Comparison of ENCODE assay signal across 11 cellular contexts in genomic region chr22:26431151-26431995, GRCh38. TPM values are rescaled to one million over a fixed set of nuclear protein-coding genes. Genes with fewer than 3 reads are reported as not detected.
A peak's percentile ranks its signal among the peaks of the same experiment; 100 is the strongest.
DNase-seq lines count a peak whose midpoint lies in the region; ATAC-seq, FAIRE-seq and TF ChIP-seq lines count a peak whose summit lies in the region.
"Had no signal": no experiment of that assay in that cellular context is flagged by ENCODE, and none has a peak within 500 bp of the region (broad histone marks: within the 10 kb centered on the region; RNA-seq: fewer than 3 reads in every experiment).

No MANE protein-coding gene starts in this region.

- H3K4me3 ChIP-seq in GM06990 (replicated peaks; ENCODE audit: low read depth, low read length) (peak overlapping the region; percentile 84), GM12878 (peak overlapping the region; percentile 92), neural cell (ENCODE audit: low read length) (peak overlapping the region; percentile 66), heart right ventricle (no peak overlapping the region)
- H3K4me3 ChIP-seq: coronary artery, SJSA1 had no signal

- H2AFZ ChIP-seq in GM12878 (ENCODE audit: control insufficient read depth, low read depth, low read length) = peak overlapping the region; percentile 26; the same call in 1 of the 2 replicates
- H2AFZ ChIP-seq in neural cell (ENCODE audit: low read depth, low read length) = no peak overlapping the region

- TF ChIP-seq EP300 in GM12878 (IDR thresholded peaks at IDR 0.05; ENCODE audit: borderline replicate concordance in 1 of 2, control insufficient read depth in 1 of 2, low read depth in 2 of 2, low read length in 2 of 2) (no peak), neural cell (conservative IDR thresholded peaks at IDR 0.05; ENCODE audit: poor library complexity, severe bottlenecking) (no peak)

- H3K9ac ChIP-seq in GM12878 (ENCODE audit: control insufficient read depth, insufficient read depth, low read length) (peak overlapping the region; percentile 74; the same call in 1 of the 2 replicates), neural cell (ENCODE audit: low read length) (peak overlapping the region; percentile 79)

- H3K9me3 ChIP-seq in GM12878 (replicated peaks; ENCODE audit: control insufficient read depth, insufficient read depth, low read length) = no peaks in the 10 kb centered on the region
- no peaks in the 10 kb centered on the region for H3K9me3 ChIP-seq in neural cell (ENCODE audit: low read length)
- H3K9me3 ChIP-seq in heart right ventricle = no peaks in the 10 kb centered on the region
- H3K9me3 ChIP-seq: SJSA1 had no signal

- SMC1A ChIA-PET in GM12878 (lab: Charles Lee; ENCODE audit: uncharacterized antibody, unreplicated experiment) = interaction anchor here (0.6 to 2.6 kb wide), 16 partner anchors 10 to 242 kb away, joined by 3 to 16 read pairs (median 4); no protein-coding TSS in a partner anchor

- in situ Hi-C loops in GM12878 (cut with MboI) = no loop called here

- no peaks in the 10 kb centered on the region for H3K27me3 ChIP-seq in GM06990 (replicated peaks; ENCODE audit: control insufficient read depth, insufficient read depth, low read length)
- no peaks in the 10 kb centered on the region for H3K27me3 ChIP-seq in GM12878 (replicated peaks in 1 of 2; ENCODE audit: control insufficient read depth in 2 of 2, insufficient read depth in 2 of 2, low read length in 1 of 2)
- no peaks in the 10 kb centered on the region for H3K27me3 ChIP-seq in neural cell (ENCODE audit: insufficient read depth, low read depth, low read length)
- peaks cover 0 to 38% (median 17%) of the 10 kb centered on the region in 7 donors for H3K27me3 ChIP-seq in heart right ventricle

- 59% methylated on average over 13 of the region's 13 CpGs for WGBS in GM12878 (ENCODE audit: insufficient coverage, insufficient replicate concordance, low lambda C conversion rate, missing lambda C conversion rate)
- 93 to 94% methylated on average over 13 of the region's 13 CpGs for WGBS in heart right ventricle, 2 donors

- TF ChIP-seq CTCF in GM06990 (IDR thresholded peaks at IDR 0.05; ENCODE audit: insufficient read depth, low read length, poor library complexity, severe bottlenecking) (no peak), GM12878 (IDR thresholded peaks at IDR 0.05 in 2 of 3, conservative IDR thresholded peaks at IDR 0.05 in 1 of 3; ENCODE audit: control insufficient read depth in 2 of 3, extremely low read depth in 1 of 3, insufficient read depth in 1 of 3, low read depth in 3 of 3, low read length in 3 of 3) (no peak), neural cell (IDR thresholded peaks at IDR 0.05; ENCODE audit: poor library complexity, severe bottlenecking) (no peak), heart right ventricle (IDR thresholded peaks at IDR 0.05) (no peak)

- RAD21 ChIA-PET in GM12878 (lab: Charles Lee; ENCODE audit: unreplicated experiment) = interaction anchor here (1.0 to 2.2 kb wide), 10 partner anchors 12 to 241 kb away, joined by 3 to 10 read pairs (median 5); partner anchors contain the start of gene TFIP11

- no peaks in the 10 kb centered on the region for H3K9me2 ChIP-seq in neural cell (ENCODE audit: insufficient read depth, low read length)

- intact Hi-C loops in GM12878 (cut with micrococcal nuclease; ENCODE audit: unreplicated experiment) (loop anchor here (5.0 kb wide), 1 partner anchor 51 kb away; the partner anchor contains the start of genes HPS4 and SRRD), heart right ventricle (cut with DNase I) (loop anchor here in 1 of 10 donors (1.0 kb wide), 1 partner anchor 16 kb away; no protein-coding TSS in a partner anchor)

- no peak for FAIRE-seq in GM12878 (lab: Jason Lieb, UNC)

- no peak for TF ChIP-seq POLR2A in GM12878 (IDR thresholded peaks at IDR 0.05; ENCODE audit: low read depth, low read length)

- H3K36me3 ChIP-seq in GM06990 (ENCODE audit: control insufficient read depth, insufficient read depth, low read length) = peaks cover 12% of the 10 kb centered on the region
- H3K36me3 ChIP-seq in GM12878 (ENCODE audit: control insufficient read depth in 2 of 2, insufficient read depth in 2 of 2, low read length in 1 of 2) = peaks cover 3 to 8% of the 10 kb centered on the region in 2 experiments; a peak in 2 of 4 replicates
- no peaks in the 10 kb centered on the region for H3K36me3 ChIP-seq in neural cell (ENCODE audit: insufficient read depth, low read length)
- peaks cover 0 to 12% (median 0%) of the 10 kb centered on the region in 9 donors for H3K36me3 ChIP-seq in heart right ventricle
- H3K36me3 ChIP-seq: SJSA1 had no signal

- peak overlapping the region; percentile 41 for H3K27ac ChIP-seq in GM12878 (ENCODE audit: control insufficient read depth, insufficient read depth)
- no peak overlapping the region for H3K27ac ChIP-seq in neural cell (ENCODE audit: low read length)
- no peak overlapping the region for H3K27ac ChIP-seq in heart right ventricle
- H3K27ac ChIP-seq: coronary artery, SJSA1 had no signal

- TF ChIP-seq RAD21 in GM12878 (IDR thresholded peaks at IDR 0.05; ENCODE audit: insufficient read depth, low read depth, low read length) (no peak), neural cell (conservative IDR thresholded peaks at IDR 0.05) (no peak)

- H4K20me1 ChIP-seq in GM12878 (ENCODE audit: control insufficient read depth, insufficient read depth) = peaks cover 4% of the 10 kb centered on the region; the same call in 1 of the 2 replicates
- H4K20me1 ChIP-seq in neural cell (ENCODE audit: insufficient read depth) = no peaks in the 10 kb centered on the region

- ATAC-seq in GM12878 (peak; percentile 19; the same call in 2 of the 3 replicates), HG03280 (IDR thresholded peaks at IDR 0.05; ENCODE audit: unreplicated experiment) (no peak), heart right ventricle (no peak), HG02642 (IDR thresholded peaks at IDR 0.05; ENCODE audit: poor library complexity, unreplicated experiment) (no peak)

- DNase-seq in GM06990 (ENCODE audit: extremely low read depth, insufficient read length) (no peak), LHCN-M2 (ENCODE audit: low read depth) (peak; percentile 70), GM12878 (ENCODE audit: low read depth, low spot score) (peak; percentile 26), heart right ventricle (no peak), DMS53 (lab: John Stamatoyannopoulos, UW) (no peak)
- DNase-seq: DMS79 treated with DMSO at 0.1 percent for 48 hours had no signal

- POLR2A ChIA-PET in GM12878 (lab: Charles Lee) = interaction anchor here (0.6 to 2.5 kb wide), 7 partner anchors 10 to 264 kb away, joined by 3 to 18 read pairs (median 7); partner anchors contain the start of genes HPS4 and SRRD

- H3K4me1 ChIP-seq in GM12878 (ENCODE audit: control insufficient read depth, insufficient read depth, low read length) (peaks cover 36% of the 10 kb centered on the region), heart right ventricle (peaks cover 0 to 46% (median 0%) of the 10 kb centered on the region in 9 donors)

- H3F3A ChIP-seq in neural cell (ENCODE audit: insufficient read depth, low read length, poor library complexity, severe bottlenecking) = no peaks in the 10 kb centered on the region

- H3K79me2 ChIP-seq in GM12878 (ENCODE audit: control insufficient read depth, insufficient read depth, low read length) (peaks cover 29% of the 10 kb centered on the region), neural cell (replicated peaks; ENCODE audit: insufficient read depth, low read length) (peaks cover 4% of the 10 kb centered on the region)

- CTCF ChIA-PET in GM12878 (lab: Yijun Ruan, JAX) = interaction anchor here (0.6 to 3.2 kb wide), 12 partner anchors 13 to 243 kb away, joined by 3 to 26 read pairs (median 5); partner anchors contain the start of gene SRRD

- peak overlapping the region; percentile 97 for H3K4me2 ChIP-seq in GM12878 (ENCODE audit: control insufficient read depth, insufficient read depth)
- H3K4me2 ChIP-seq in neural cell (ENCODE audit: low read length) = peak overlapping the region; percentile 90

- TSS peak; percentile 59 for BruUV-seq in GM12878 (replicated peaks; lab: Mats Ljungman, UMichigan)

RNA-seq across cellular contexts. Expression of gene ASPHD2, which starts 2.3 kb away (rescaled TPM):
- total RNA-seq in LHCN-M2 (2014; rRNA removed) = 2.0 and 2.4 TPM in 2 replicates
- 1.4 TPM for polyA plus RNA-seq in LHCN-M2 (2012)
- total RNA-seq in GM12878 (2013; cell fraction: nucleolus; rRNA removed) = 8.5 and 10.4 TPM in 2 replicates
- 10.4 and 10.8 TPM in 2 replicates for total RNA-seq in GM12878 (2014; rRNA removed)
- 5.0 and 5.3 TPM in 2 replicates for total RNA-seq in GM12878 (2014; rRNA removed; fragmentation: Illumina TruSeq; extraction: Trizol)
- total RNA-seq in GM12878 (2021) = 10.6 TPM in 2 replicates
- polyA plus RNA-seq in GM12878 (2011; ENCODE audit: low read depth) = 2.3 TPM
- polyA plus RNA-seq in GM12878 (2011; rRNA removed) = 6.2 and 7.7 TPM in 2 replicates
- polyA plus RNA-seq in GM12878 (2011; cell fraction: cytosol; rRNA removed) = 7.7 and 8.5 TPM in 2 replicates
- polyA plus RNA-seq in GM12878 (2011; cell fraction: nucleus; rRNA removed) = 6.9 and 7.5 TPM in 2 replicates
- 3.4 and 4.4 TPM in 2 replicates for polyA plus RNA-seq in GM12878 (2012)
- 3.5 and 5.1 TPM in 2 replicates for polyA plus RNA-seq in GM12878 (2014; fragmentation: Illumina TruSeq; extraction: Trizol)
- polyA plus RNA-seq in GM12878 (2014; fragmentation: Nextera tagmentation; extraction: Ambion mirVana) = 1 to 10 TPM; 1.6 to 2.3 TPM
- polyA plus RNA-seq in GM12878 (2014; rRNA removed) = 9.0 TPM in 2 replicates
- 1 to 10 TPM; 1.6 to 3.2 TPM for polyA plus RNA-seq in GM12878 (2016; fragmentation: Nextera tagmentation; extraction: Ambion mirVana)
- 10.2 and 15.7 TPM in 2 replicates for polyA minus RNA-seq in GM12878 (2011; rRNA and poly(A)+ RNA removed)
- polyA minus RNA-seq in GM12878 (2011; cell fraction: cytosol; rRNA and poly(A)+ RNA removed) = 3.7 and 5.5 TPM in 2 replicates
- 4.5 and 6.3 TPM in 2 replicates for polyA minus RNA-seq in GM12878 (2011; cell fraction: nucleus; rRNA and poly(A)+ RNA removed)
- 16.7 and 18.7 TPM in 2 replicates for polyA plus RNA-seq in neural cell
- 28.1 and 29.0 TPM in 2 replicates for polyA minus RNA-seq in neural cell
- total RNA-seq in heart right ventricle = 1 to 10 TPM in 1 of 10 donors, under 1 TPM in 7, not detected in 2; 0.07 to 1.8 (median 0.13) TPM
- under 1 TPM in 1 of 2 donors, not detected in 1; 0.19 TPM for polyA plus RNA-seq in heart right ventricle

RNA-seq across cellular contexts. Expression of gene HPS4, which starts 52.2 kb away (rescaled TPM):
- total RNA-seq in LHCN-M2 (2014; rRNA removed) (24.3 and 42.3 TPM in 2 replicates), GM12878 (2014; rRNA removed) (36.7 and 38.5 TPM in 2 replicates), GM12878 (2014; rRNA removed; fragmentation: Illumina TruSeq; extraction: Trizol) (24.2 and 25.7 TPM in 2 replicates), GM12878 (2021) (34.2 and 35.2 TPM in 2 replicates), heart right ventricle (10 to 100 TPM in 3 of 10 donors, 1 to 10 TPM in 7; 6.6 to 12.0 (median 9.0) TPM)
- 13.4 TPM for polyA plus RNA-seq in LHCN-M2 (2012)
- 182 and 200 TPM in 2 replicates for total RNA-seq in GM12878 (2013; cell fraction: nucleolus; rRNA removed)
- 19.5 TPM for polyA plus RNA-seq in GM12878 (2011; ENCODE audit: low read depth)
- polyA plus RNA-seq in GM12878 (2011; rRNA removed) (36.5 and 52.5 TPM in 2 replicates), GM12878 (2014; fragmentation: Illumina TruSeq; extraction: Trizol) (27.3 and 31.1 TPM in 2 replicates), GM12878 (2014; fragmentation: Nextera tagmentation; extraction: Ambion mirVana) (10 to 100 TPM; 11.7 to 12.3 TPM), GM12878 (2014; rRNA removed) (32.4 and 34.4 TPM in 2 replicates), GM12878 (2016; fragmentation: Nextera tagmentation; extraction: Ambion mirVana) (10 to 100 TPM; 28.7 to 30.5 TPM), neural cell (51.9 and 54.1 TPM in 2 replicates), heart right ventricle (10 to 100 TPM in 1 of 2 donors, 1 to 10 TPM in 1; 4.6 to 14.3 TPM)
- 35.8 and 37.7 TPM in 2 replicates for polyA plus RNA-seq in GM12878 (2011; cell fraction: cytosol; rRNA removed)
- 119 and 130 TPM in 2 replicates for polyA plus RNA-seq in GM12878 (2011; cell fraction: nucleus; rRNA removed)
- polyA plus RNA-seq in GM12878 (2012) = 26.4 and 30.0 TPM in 2 replicates
- 40.2 and 41.4 TPM in 2 replicates for polyA minus RNA-seq in GM12878 (2011; rRNA and poly(A)+ RNA removed)
- polyA minus RNA-seq in GM12878 (2011; cell fraction: cytosol; rRNA and poly(A)+ RNA removed) = 14.2 and 15.0 TPM in 2 replicates
- 43.3 and 49.2 TPM in 2 replicates for polyA minus RNA-seq in GM12878 (2011; cell fraction: nucleus; rRNA and poly(A)+ RNA removed)
- 54.5 and 56.6 TPM in 2 replicates for polyA minus RNA-seq in neural cell

RNA-seq across cellular contexts. Expression of gene SRRD, which starts 52.3 kb away (rescaled TPM):
- total RNA-seq in LHCN-M2 (2014; rRNA removed) (17.1 and 20.4 TPM in 2 replicates), GM12878 (2014; rRNA removed) (17.2 and 17.7 TPM in 2 replicates), GM12878 (2014; rRNA removed; fragmentation: Illumina TruSeq; extraction: Trizol) (21.2 and 26.4 TPM in 2 replicates), GM12878 (2021) (27.5 and 32.9 TPM in 2 replicates), heart right ventricle (10 to 100 TPM; 19.5 to 26.3 (median 21.2) TPM)
- 16.3 TPM for polyA plus RNA-seq in LHCN-M2 (2012)
- 14.9 and 17.6 TPM in 2 replicates for total RNA-seq in GM12878 (2013; cell fraction: nucleolus; rRNA removed)
- 9.4 TPM for polyA plus RNA-seq in GM12878 (2011; ENCODE audit: low read depth)
- polyA plus RNA-seq in GM12878 (2011; rRNA removed) (50.5 and 55.9 TPM in 2 replicates), GM12878 (2014; fragmentation: Illumina TruSeq; extraction: Trizol) (31.5 and 41.6 TPM in 2 replicates), GM12878 (2014; fragmentation: Nextera tagmentation; extraction: Ambion mirVana) (10 to 100 TPM in 1 of 2 experiments, 1 to 10 TPM in 1; 4.1 to 15.4 TPM), GM12878 (2014; rRNA removed) (22.3 and 27.4 TPM in 2 replicates), GM12878 (2016; fragmentation: Nextera tagmentation; extraction: Ambion mirVana) (10 to 100 TPM; 42.9 to 50.6 TPM), neural cell (29.3 and 33.9 TPM in 2 replicates), heart right ventricle (10 to 100 TPM; 11.9 to 17.8 TPM)
- 20.4 and 32.3 TPM in 2 replicates for polyA plus RNA-seq in GM12878 (2011; cell fraction: cytosol; rRNA removed)
- 16.9 and 17.7 TPM in 2 replicates for polyA plus RNA-seq in GM12878 (2011; cell fraction: nucleus; rRNA removed)
- 9.4 and 18.9 TPM in 2 replicates for polyA plus RNA-seq in GM12878 (2012)
- polyA minus RNA-seq in GM12878 (2011; rRNA and poly(A)+ RNA removed) = 30.7 and 36.9 TPM in 2 replicates
- 7.6 and 9.1 TPM in 2 replicates for polyA minus RNA-seq in GM12878 (2011; cell fraction: cytosol; rRNA and poly(A)+ RNA removed)
- 4.8 and 7.7 TPM in 2 replicates for polyA minus RNA-seq in GM12878 (2011; cell fraction: nucleus; rRNA and poly(A)+ RNA removed)
- 36.8 and 39.7 TPM in 2 replicates for polyA minus RNA-seq in neural cell

Comparison
In these comparisons a context has a peak if more than half of its experiments do, and no peak if none do; other contexts are left out.
1. DNase-seq: peak in LHCN-M2 (single experiment) and GM12878 (single experiment); none in GM06990 (single experiment), heart right ventricle (0 of 2) and DMS53 (single experiment).
2. H3K4me3 ChIP-seq: peak in GM06990 (single experiment), GM12878 (single experiment) and neural cell (single experiment); none in heart right ventricle (0 of 10).